8 cellular contexts compared by ENCODE assay signal in the genomic region with DNA sequence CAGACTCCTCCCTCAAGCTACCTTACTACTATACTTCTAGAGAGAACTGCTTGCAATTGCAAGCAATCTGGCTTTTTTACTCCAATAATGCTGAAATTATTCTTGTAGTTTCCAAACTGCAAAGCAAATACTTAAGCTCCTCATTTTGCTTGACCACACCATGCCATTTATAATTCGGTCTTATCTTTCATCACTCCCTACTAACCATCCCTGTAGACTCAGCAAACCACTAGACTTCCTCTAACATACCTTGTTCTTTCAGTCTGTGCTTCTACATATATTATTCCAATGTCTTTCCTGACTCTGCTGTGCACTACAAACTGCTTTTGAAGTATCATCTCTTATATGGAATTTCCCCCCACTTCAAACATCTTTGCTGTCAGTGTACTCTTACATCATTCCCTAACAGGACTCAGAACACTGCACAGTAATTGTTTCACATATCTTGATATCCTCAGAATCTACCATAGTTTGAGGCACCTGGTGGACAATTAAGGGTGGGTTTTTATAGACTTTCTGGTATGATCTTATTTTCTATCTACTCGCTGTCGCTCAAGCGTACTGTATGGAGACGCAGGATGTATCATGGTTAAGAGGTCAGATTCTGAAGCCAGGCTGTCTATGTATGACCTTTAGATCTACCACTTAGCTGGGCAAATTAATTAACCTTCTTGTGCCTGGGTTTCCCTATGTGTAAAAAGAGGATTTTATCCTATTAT. TPM values are rescaled to one million over a fixed set of nuclear protein-coding genes. Genes with fewer than 3 reads are reported as not detected.
DNase-seq lines count a peak whose midpoint lies in the region; ATAC-seq and TF ChIP-seq lines count a peak whose summit lies in the region.
"Had no signal": no experiment of that assay in that cellular context is flagged by ENCODE, and none has a peak within 500 bp of the region (broad histone marks: within the 10 kb centered on the region; RNA-seq: fewer than 3 reads in every experiment).

No MANE protein-coding gene starts in this region.

- peaks cover 25% of the 10 kb centered on the region; the same call in 1 of the 2 replicates for H4K20me1 ChIP-seq in GM23248 (ENCODE audit: insufficient read depth)

- peak overlapping the region; percentile 93 to 99 (median 95) for H3K4me3 Mint-ChIP-seq in T-cell

- H3K79me2 ChIP-seq in GM23248 (ENCODE audit: insufficient read depth): peaks cover 78% of the 10 kb centered on the region

- in situ Hi-C loops in GM23248 (cut with MboI): loop anchor here (10.0 to 25.0 kb wide), 2 partner anchors 183 to 845 kb away; no protein-coding TSS in a partner anchor

- H3K9me3 Mint-ChIP-seq in T-cell: no peaks in the 10 kb centered on the region

- H3K36me3 Mint-ChIP-seq in T-cell: peaks cover 14% of the 10 kb centered on the region

- no peak overlapping the region for H3K27ac ChIP-seq in GM23248

- no peaks in the 10 kb centered on the region for H3K9me2 ChIP-seq in GM23248 (ENCODE audit: insufficient read depth)

- no peak overlapping the region for H2AFZ ChIP-seq in GM23248

- POLR2A ChIA-PET in T-cell (lab: Charles Lee): interaction anchor here (0.6 to 0.9 kb wide), 4 partner anchors 9 to 772 kb away, joined by 3 to 8 read pairs (median 4); no protein-coding TSS in a partner anchor

- CTCF ChIA-PET in T-cell (lab: Charles Lee): interaction anchor here (0.6 to 2.3 kb wide), 8 partner anchors 9 to 966 kb away, joined by 3 to 15 read pairs (median 4); no protein-coding TSS in a partner anchor

- H3K4me3 ChIP-seq in GM23248 (peak overlapping the region; percentile 97), fibroblast of mammary gland (ENCODE audit: control insufficient read depth, low read depth, low read length) (peak overlapping the region; percentile 83), skeletal muscle satellite cell (ENCODE audit: low read length) (peak overlapping the region; percentile 88)

- H3K4me1 ChIP-seq in GM23248 (ENCODE audit: insufficient read depth): peaks cover 40% of the 10 kb centered on the region
- peaks cover 42% of the 10 kb centered on the region for H3K4me1 ChIP-seq in skeletal muscle satellite cell (ENCODE audit: control insufficient read depth, insufficient read depth, low read length)

- H3K9me3 ChIP-seq in GM23248 (ENCODE audit: low read depth) (no peaks in the 10 kb centered on the region), skeletal muscle satellite cell (replicated peaks; ENCODE audit: low read length) (no peaks in the 10 kb centered on the region)

- H3K4me2 ChIP-seq in GM23248 (ENCODE audit: unreplicated experiment) (peak overlapping the region; percentile 96), skeletal muscle satellite cell (ENCODE audit: low read length) (peak overlapping the region; percentile 85)

- peaks cover 65 to 79% (median 72%) of the 10 kb centered on the region in 3 donors for H3K4me1 Mint-ChIP-seq in T-cell

- H3K36me3 ChIP-seq in GM23248 (ENCODE audit: low read depth) (0 out of 2 replicates have a peak, but pooled peaks cover under 1% of the 10 kb centered on the region), skeletal muscle satellite cell (ENCODE audit: insufficient read depth, low read length) (peaks cover 4% of the 10 kb centered on the region)

- peaks cover 53% of the 10 kb centered on the region for H3F3A ChIP-seq in GM23248 (ENCODE audit: insufficient read depth)

- peak in 1 of 4 experiments; percentile 2 for ATAC-seq in T-cell (replicated peaks in 1 of 4)
- ATAC-seq in HG03342 (IDR thresholded peaks at IDR 0.05; ENCODE audit: unreplicated experiment): no peak

- peak overlapping the region; percentile 91 for H3K9ac ChIP-seq in GM23248
- peak overlapping the region; percentile 96 for H3K9ac ChIP-seq in skeletal muscle satellite cell (ENCODE audit: low read depth, low read length)

- peak overlapping the region; percentile 95 to 100 for H3K27ac Mint-ChIP-seq in T-cell

- TF ChIP-seq CTCF in fibroblast of mammary gland (conservative IDR thresholded peaks at IDR 0.05; ENCODE audit: control insufficient read depth, insufficient read depth, low read depth, low read length): no peak

- no peaks in the 10 kb centered on the region for H3K27me3 Mint-ChIP-seq in T-cell

- H3K27me3 ChIP-seq in GM23248 (replicated peaks; ENCODE audit: insufficient read depth) (no peaks in the 10 kb centered on the region), skeletal muscle satellite cell (ENCODE audit: control insufficient read depth, insufficient read depth, low read length) (no peaks in the 10 kb centered on the region)

- WGBS in GM23248 (ENCODE audit: low coverage in 1 of 2, low lambda C conversion rate in 2 of 2, missing lambda C conversion rate in 2 of 2), 2 experiments: 61 to 71% methylated on average over 5 of the region's 5 CpGs

- DNase-seq in GM23248: peak; percentile 35
- DNase-seq in T-cell: no peak
- DNase-seq in fibroblast of mammary gland (ENCODE audit: low read depth): peak; percentile 30
- no peak for DNase-seq in anterior cingulate cortex (lab: John Stamatoyannopoulos, UW)
- DNase-seq in NCI-H2029 treated with DMSO at 0.1 percent for 48 hours (lab: John Stamatoyannopoulos, UW): no peak
- DNase-seq: stimulated activated CD4-positive, alpha-beta T cell treated with anti-CD3 and anti-CD28 coated beads, Interleukin-2, amount 100 ng/mL, for 24 hours had no signal

RNA-seq across cellular contexts. Expression of gene IL6ST, which starts 2.8 kb away (rescaled TPM):
- total RNA-seq in GM23248 (2014; rRNA removed; shearing (Covaris generic)): 186 and 197 TPM in 2 replicates
- polyA plus RNA-seq in GM23248 (2016; fragmentation: Nextera tagmentation; extraction: Ambion mirVana): 220 and 242 TPM in 2 replicates
- total RNA-seq in T-cell: 100 to 1,000 TPM; 113 to 330 (median 129) TPM
- 351 and 374 TPM in 2 replicates for total RNA-seq in skeletal muscle satellite cell (2012; rRNA removed)

Comparison
In these comparisons a context has a peak if more than half of its experiments do, and no peak if none do; other contexts are left out.
1. DNase-seq: peak in GM23248 (single experiment) and fibroblast of mammary gland (single experiment); none in T-cell (0 of 34), anterior cingulate cortex (0 of 58) and NCI-H2029 treated with DMSO at 0.1 percent for 48 hours (single experiment).
2. Peak in every context shown above with its lines, with median percentiles within 50 percentile points of each other: H3K4me3 ChIP-seq.